7 cellular contexts compared by ENCODE assay signal in genomic region chr5:139668924-139669680, GRCh38. TPM values are rescaled to one million over a fixed set of nuclear protein-coding genes. Genes with fewer than 3 reads are reported as not detected.
DNase-seq lines count a peak whose midpoint lies in the region; ATAC-seq and TF ChIP-seq lines count a peak whose summit lies in the region.

No MANE protein-coding gene starts in this region.

- peaks cover 43% of the 10 kb centered on the region for H3K4me1 ChIP-seq in GM23338 (ENCODE audit: insufficient read depth)
- peaks cover 71% of the 10 kb centered on the region for H3K4me1 ChIP-seq in SJSA1 (replicated peaks)
- H3K4me1 ChIP-seq in foreskin keratinocyte, result peaks cover 8% of the 10 kb centered on the region

- DNase-seq in GM23338 (ENCODE audit: low spot score), result no peak
- DNase-seq in SJSA1 (ENCODE audit: low read depth in 1 of 2, low spot score in 2 of 2), result no peak
- DNase-seq in foreskin keratinocyte, result no peak
- no peak for DNase-seq in stimulated activated effector memory CD8-positive, alpha-beta T cell treated with anti-CD3 and anti-CD28 coated beads, Interleukin-12 subunit alpha, Interleukin-12 subunit beta, amount 100 ng/mL, for 72 hours (ENCODE audit: low spot score in 2 of 2)

- TF ChIP-seq CTCF in GM23338 (conservative IDR thresholded peaks at IDR 0.05; ENCODE audit: low read depth in 2 of 2) (no peak), foreskin keratinocyte (conservative IDR thresholded peaks at IDR 0.05) (no peak)

- ATAC-seq in GM23338 (no peak), foreskin keratinocyte (no peak), HG02840 (IDR thresholded peaks at IDR 0.05; ENCODE audit: low FRiP score, unreplicated experiment) (no peak), GM19023 (IDR thresholded peaks at IDR 0.05; ENCODE audit: unreplicated experiment) (no peak), HG03097 (IDR thresholded peaks at IDR 0.05; ENCODE audit: low FRiP score, unreplicated experiment) (no peak)
- ATAC-seq in stimulated activated effector memory CD8-positive, alpha-beta T cell treated with anti-CD3 and anti-CD28 coated beads, Interleukin-12 subunit alpha, Interleukin-12 subunit beta, amount 100 ng/mL, for 72 hours, result no peak

- H3K79me2 ChIP-seq in GM23338 (replicated peaks; ENCODE audit: insufficient read depth), result peaks cover 99% of the 10 kb centered on the region

- H3K9me2 ChIP-seq in GM23338 (ENCODE audit: insufficient read depth), result no peaks in the 10 kb centered on the region

- peaks cover 27% of the 10 kb centered on the region for H3K27me3 Mint-ChIP-seq in GM23338 (ENCODE audit: insufficient read depth, low read depth, poor library complexity)

- H3K9me3 ChIP-seq in SJSA1 (replicated peaks), result no peaks in the 10 kb centered on the region

- H3K27me3 ChIP-seq in GM23338 (ENCODE audit: insufficient read depth), result no peaks in the 10 kb centered on the region
- no peaks in the 10 kb centered on the region for H3K27me3 ChIP-seq in SJSA1 (replicated peaks)
- no peaks in the 10 kb centered on the region for H3K27me3 ChIP-seq in foreskin keratinocyte

- no peaks in the 10 kb centered on the region for H3K36me3 ChIP-seq in GM23338 (ENCODE audit: insufficient read depth)
- H3K36me3 ChIP-seq in SJSA1, result peaks cover 51% of the 10 kb centered on the region

- peaks cover 4% of the 10 kb centered on the region; the same call in 2 of the 3 replicates for H3K36me3 Mint-ChIP-seq in GM23338 (ENCODE audit: low read depth)
- H3K36me3 Mint-ChIP-seq in stimulated activated effector memory CD8-positive, alpha-beta T cell treated with anti-CD3 and anti-CD28 coated beads, Interleukin-12 subunit alpha, Interleukin-12 subunit beta, amount 100 ng/mL, for 72 hours, result peaks cover 6% of the 10 kb centered on the region

- peak overlapping the region; percentile 46; the same call in 1 of the 2 replicates for H3K4me3 ChIP-seq in GM23338
- no peak overlapping the region for H3K4me3 ChIP-seq in SJSA1

- peaks cover 86% of the 10 kb centered on the region for H4K20me1 ChIP-seq in GM23338 (replicated peaks; ENCODE audit: insufficient read depth)

- H3K9me3 Mint-ChIP-seq in GM23338, result no peaks in the 10 kb centered on the region; the same call in 2 of the 3 replicates
- no peaks in the 10 kb centered on the region for H3K9me3 Mint-ChIP-seq in stimulated activated effector memory CD8-positive, alpha-beta T cell treated with anti-CD3 and anti-CD28 coated beads, Interleukin-12 subunit alpha, Interleukin-12 subunit beta, amount 100 ng/mL, for 72 hours

- H3K4me2 ChIP-seq in GM23338, result peak overlapping the region; percentile 79

- H3K27ac Mint-ChIP-seq in GM23338, result no peak overlapping the region
- H3K27ac Mint-ChIP-seq in stimulated activated effector memory CD8-positive, alpha-beta T cell treated with anti-CD3 and anti-CD28 coated beads, Interleukin-12 subunit alpha, Interleukin-12 subunit beta, amount 100 ng/mL, for 72 hours, result peak overlapping the region; percentile 83

- no peak overlapping the region for H2AFZ ChIP-seq in GM23338

- H3K27ac ChIP-seq in GM23338 (ENCODE audit: low read depth), result no peak overlapping the region
- peak overlapping the region; percentile 85 for H3K27ac ChIP-seq in SJSA1
- peak overlapping the region; percentile 97 for H3K27ac ChIP-seq in foreskin keratinocyte

- H3F3A ChIP-seq in GM23338 (replicated peaks; ENCODE audit: low read depth), result peaks cover 18% of the 10 kb centered on the region

- H3K4me3 Mint-ChIP-seq in GM23338, result peak overlapping the region; percentile 35; the same call in 1 of the 3 replicates
- peak overlapping the region; percentile 72 for H3K4me3 Mint-ChIP-seq in stimulated activated effector memory CD8-positive, alpha-beta T cell treated with anti-CD3 and anti-CD28 coated beads, Interleukin-12 subunit alpha, Interleukin-12 subunit beta, amount 100 ng/mL, for 72 hours

- peaks cover 78% of the 10 kb centered on the region for H3K4me1 Mint-ChIP-seq in GM23338
- peaks cover 74% of the 10 kb centered on the region for H3K4me1 Mint-ChIP-seq in stimulated activated effector memory CD8-positive, alpha-beta T cell treated with anti-CD3 and anti-CD28 coated beads, Interleukin-12 subunit alpha, Interleukin-12 subunit beta, amount 100 ng/mL, for 72 hours

TF ChIP-seq in GM23338, 12 proteins besides CTCF, POLR2A, EP300 and RAD21 (continues in another document):
- TF ChIP-seq ZNF331 (CRISPR knock-in tag; IDR thresholded peaks at IDR 0.05; ENCODE audit: low read depth) (no peak), CREB1 (CRISPR knock-in tag; IDR thresholded peaks at IDR 0.05; ENCODE audit: low read depth) (no peak), ETS1 (IDR thresholded peaks at IDR 0.05) (no peak), ZNF462 (CRISPR knock-in tag; IDR thresholded peaks at IDR 0.05) (no peak), NANOG (IDR thresholded peaks at IDR 0.05; ENCODE audit: borderline replicate concordance) (no peak), EZH2phosphoT487 (IDR thresholded peaks at IDR 0.05; ENCODE audit: unreplicated experiment) (no peak), ZNF114 (CRISPR knock-in tag; IDR thresholded peaks at IDR 0.05) (no peak), EZH2 (IDR thresholded peaks at IDR 0.05; ENCODE audit: low read depth, unreplicated experiment) (no peak)

RNA-seq across cellular contexts. Expression of gene CXXC5, which starts 21.0 kb away (rescaled TPM):
- 97.9 and 111 TPM in 2 replicates for total RNA-seq in GM23338 (2014; rRNA removed; shearing (Covaris generic))
- polyA plus RNA-seq in GM23338 (2016; fragmentation: Nextera tagmentation; extraction: Ambion mirVana), result 63.3 and 65.0 TPM in 2 replicates
- 101 and 114 TPM in 2 replicates for total RNA-seq in SJSA1 (2014; rRNA removed; shearing (Covaris generic))
- 1.0 and 1.2 TPM in 2 replicates for total RNA-seq in foreskin keratinocyte
- polyA plus RNA-seq in foreskin keratinocyte, result 0.84 and 0.94 TPM in 2 replicates

Comparison
In these comparisons a context has a peak if more than half of its experiments do, and no peak if none do; other contexts are left out.
1. RNA of gene CXXC5, which starts 21.0 kb away (total RNA-seq): 97.9 to 111 TPM in GM23338 and 101 to 114 TPM in SJSA1; 1.0 to 1.2 TPM in foreskin keratinocyte; every median in the first group is over 10 times any median in the second.